In genomic region chr20:24656391-24656790, GRCh38 we compare ENCODE assay signal across 27 cellular contexts.
"Had no signal": no experiment of that assay in that cellular context is flagged by ENCODE, and none has a peak within 500 bp of the region (broad histone marks: within the 10 kb centered on the region; RNA-seq: fewer than 3 reads in every experiment).

No MANE protein-coding gene starts in this region.

- H3K27me3 ChIP-seq: right atrium auricular region, right lobe of liver, suprapubic skin, tibial artery had no signal

- H3K4me3 Mint-ChIP-seq: immature natural killer cell; memory B cell; naive thymus-derived CD4-positive, alpha-beta T cell; natural killer cell treated with Interleukin-12 subunit alpha and Interleukin-12 subunit beta and Interleukin-15 and Interleukin-18, amount 100 ng/mL, for 72 hours; stimulated activated memory B cell treated with anti-CD40 and anti-IgM and Interleukin-4, amounts not matched to agents 10 μg/mL and 1 μg/mL and 100 μg/mL, for 72 hours had no signal

- H3K4me1 Mint-ChIP-seq: immature natural killer cell; stimulated activated memory B cell treated with anti-CD40 and anti-IgM and Interleukin-4, amounts not matched to agents 10 μg/mL and 1 μg/mL and 100 μg/mL, for 72 hours had no signal

- H3K36me3 ChIP-seq: left ventricle myocardium inferior, right atrium auricular region, right lobe of liver, suprapubic skin, thoracic aorta, tibial artery, upper lobe of right lung had no signal

- H3K36me3 Mint-ChIP-seq: immature natural killer cell; memory B cell; naive thymus-derived CD4-positive, alpha-beta T cell; natural killer cell treated with Interleukin-12 subunit alpha and Interleukin-12 subunit beta and Interleukin-15 and Interleukin-18, amount 100 ng/mL, for 72 hours; stimulated activated memory B cell treated with anti-CD40 and anti-IgM and Interleukin-4, amounts not matched to agents 10 μg/mL and 1 μg/mL and 100 μg/mL, for 72 hours had no signal

- H3K27ac Mint-ChIP-seq: memory B cell; naive thymus-derived CD4-positive, alpha-beta T cell; natural killer cell treated with Interleukin-12 subunit alpha and Interleukin-12 subunit beta and Interleukin-15 and Interleukin-18, amount 100 ng/mL, for 72 hours; progenitor cell of endocrine pancreas; stimulated activated memory B cell treated with anti-CD40 and anti-IgM and Interleukin-4, amounts not matched to agents 10 μg/mL and 1 μg/mL and 100 μg/mL, for 72 hours had no signal

- ATAC-seq: naive thymus-derived CD4-positive, alpha-beta T cell; right lobe of liver; stimulated activated memory B cell treated with anti-CD40 and anti-IgM and Interleukin-4, amounts not matched to agents 10 μg/mL and 1 μg/mL and 100 μg/mL, for 72 hours; upper lobe of right lung had no signal

- H3K27ac ChIP-seq: left ventricle myocardium inferior, parathyroid adenoma, right atrium auricular region, right lobe of liver, suprapubic skin, thoracic aorta, upper lobe of right lung had no signal

- H3K9me3 Mint-ChIP-seq: immature natural killer cell; memory B cell; naive thymus-derived CD4-positive, alpha-beta T cell; natural killer cell treated with Interleukin-12 subunit alpha and Interleukin-12 subunit beta and Interleukin-15 and Interleukin-18, amount 100 ng/mL, for 72 hours had no signal

- H3K9ac ChIP-seq: parathyroid adenoma had no signal

- FAIRE-seq: islet of Langerhans had no signal

- DNase-seq: hypothalamus; immature natural killer cell; left ventricle myocardium inferior; midbrain; mucosa of descending colon; naive thymus-derived CD4-positive, alpha-beta T cell; nucleus accumbens; right lobe of liver; stimulated activated CD4-positive, alpha-beta T cell treated with anti-CD3 and anti-CD28 coated beads, Interleukin-1b, Interleukin-23, amount 100 ng/mL, for 48 hours; stimulated activated CD4-positive, alpha-beta T cell treated with anti-CD3 and anti-CD28 coated beads, Interleukin-2, amount 100 ng/mL, for 48 hours; stimulated activated CD4-positive, alpha-beta T cell treated with anti-CD3 and anti-CD28 coated beads, Interleukin-4, amount 100 ng/mL, for 4 hours; stimulated activated CD8-positive, alpha-beta memory T cell treated with anti-CD3 and anti-CD28 coated beads, Interleukin-4, amount 100 ng/mL, for 48 hours; stimulated activated naive CD4-positive, alpha-beta T cell treated with Interleukin-2 at 50 U/mL for 16 hours; trophoblast cell; upper lobe of right lung had no signal

- H3K9me3 ChIP-seq: left ventricle myocardium inferior, mucosa of descending colon, right atrium auricular region, right lobe of liver, suprapubic skin, thoracic aorta, tibial artery, upper lobe of right lung had no signal

- H3K4me1 ChIP-seq: parathyroid adenoma, right lobe of liver, suprapubic skin, upper lobe of right lung had no signal

- H3K4me3 ChIP-seq: left ventricle myocardium inferior, lung, mucosa of descending colon, right atrium auricular region, right lobe of liver, smooth muscle cell, suprapubic skin, thoracic aorta, tibial artery, upper lobe of right lung had no signal
